In genomic region chr10:109156396-109156795, GRCh38 we compare ENCODE assay signal across 9 cellular contexts.
"Had no signal": no experiment of that assay in that cellular context is flagged by ENCODE, and none has a peak within 500 bp of the region (broad histone marks: within the 10 kb centered on the region; RNA-seq: fewer than 3 reads in every experiment).

No MANE protein-coding gene starts in this region.

- H3K4me3 ChIP-seq: GM23248, HAP-1 had no signal

- ATAC-seq: HCT116, HepG2 had no signal

- H2AFZ ChIP-seq: GM23248 had no signal

- H3K27ac ChIP-seq: GM23248, HL-60 had no signal

- H3K36me3 ChIP-seq: HAP-1 had no signal

- H3K36me3 Mint-ChIP-seq: IgD-negative memory B cell had no signal

- H3K27me3 Mint-ChIP-seq: IgD-negative memory B cell had no signal

- H3K4me1 ChIP-seq: HAP-1 had no signal

- H3K27ac Mint-ChIP-seq: HFFc6, IgD-negative memory B cell had no signal

- H3K9ac ChIP-seq: GM23248 had no signal

- H3K9me3 ChIP-seq: HAP-1 had no signal

- H3K4me3 Mint-ChIP-seq: HFFc6, IgD-negative memory B cell had no signal

- H3K4me1 Mint-ChIP-seq: IgD-negative memory B cell had no signal

- DNase-seq: GM23248, GOT3, H7, HFFc6 had no signal
